Comparison of ENCODE assay signal across 22 cellular contexts in the genomic region with DNA sequence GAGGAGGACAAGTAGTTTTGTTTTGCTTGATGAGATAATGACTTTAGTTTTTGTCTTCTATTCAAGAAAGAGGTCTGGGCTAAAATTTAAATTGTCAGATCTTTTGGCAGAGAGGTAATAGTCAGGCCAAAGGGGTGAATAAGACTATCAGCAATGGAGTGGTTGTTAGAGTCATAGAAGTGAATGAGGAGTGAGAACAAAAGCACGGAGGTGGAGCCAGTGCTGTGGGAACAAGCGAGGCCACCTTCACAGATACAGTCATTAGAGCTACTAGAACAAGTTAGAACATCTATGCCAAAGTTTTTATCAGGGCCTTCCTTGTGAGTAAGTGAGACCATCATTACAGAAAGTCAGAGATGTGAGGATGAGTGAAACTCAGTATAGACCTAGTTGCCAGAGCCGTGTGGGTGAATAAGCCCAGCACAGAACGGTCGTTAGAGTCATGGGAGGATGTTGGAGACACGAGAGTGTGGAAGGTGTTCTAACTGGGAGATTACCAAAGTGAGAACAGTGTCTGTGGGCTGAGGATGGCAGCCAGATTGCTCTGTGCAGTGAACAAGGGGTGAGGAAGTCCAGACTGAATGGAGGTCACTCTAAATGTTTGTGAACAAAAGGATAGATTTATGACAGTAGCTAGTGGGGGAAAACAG.
"Had no signal": no experiment of that assay in that cellular context is flagged by ENCODE, and none has a peak within 500 bp of the region (broad histone marks: within the 10 kb centered on the region; RNA-seq: fewer than 3 reads in every experiment).

No MANE protein-coding gene starts in this region.

- H3K9me3 ChIP-seq: SJSA1 had no signal

- H3K4me2 ChIP-seq: KMS-11 had no signal

- H3K27ac ChIP-seq: KMS-11, SJSA1 had no signal

- H3K4me1 ChIP-seq: SJSA1 had no signal

- H3K36me3 ChIP-seq: SJSA1 had no signal

- DNase-seq: activated B cell treated with CpG ODN at 0.5 μM for 24 hours; activated CD4-positive, alpha-beta T cell treated with anti-CD3 and anti-CD28 coated beads for 1 hour; activated CD4-positive, alpha-beta T cell treated with anti-CD3 and anti-CD28 coated beads, Interleukin-2, amount 10 ng/mL, durations not matched to agents 24 days and 14 days; activated CD4-positive, alpha-beta T cell treated with anti-CD3 and anti-CD28 coated beads, Interleukin-2, amount 50 U/mL, for 48 hours; activated CD8-positive, alpha-beta memory T cell treated with anti-CD3 and anti-CD28 coated beads, Interleukin-2, amount 10 ng/mL, durations not matched to agents 7 days and 5 days; activated effector memory CD4-positive, alpha-beta T cell treated with Interleukin-2 at 50 U/mL for 16 hours; activated naive CD4-positive, alpha-beta T cell; activated T-cell treated with anti-CD3 and anti-CD28 coated beads, Interleukin-2, amount 50 U/mL, for 24 hours; aorta; MM.1S; NCI-H1105 treated with DMSO at 0.1 percent for 48 hours; NCI-H146; NCI-H187 treated with DMSO at 0.1 percent for 48 hours; NCI-H2171; NCI-H2227 treated with DMSO at 0.1 percent for 48 hours; NCI-H510A; NCI-H526 treated with DMSO at 0.1 percent for 48 hours; NCI-H82; SHP77 had no signal

- FAIRE-seq: RCC 7860 had no signal

- H3K4me3 ChIP-seq: SJSA1 had no signal

- H3K9ac ChIP-seq: KMS-11 had no signal

- ATAC-seq: activated CD8-positive, alpha-beta memory T cell treated with anti-CD3 and anti-CD28 coated beads, Interleukin-2, amount 10 ng/mL, durations not matched to agents 7 days and 5 days had no signal

- H3K27me3 ChIP-seq: SJSA1 had no signal
